In genomic region chr4:78601013-78601412, GRCh38 we compare ENCODE assay signal across 10 cellular contexts. TPM values are rescaled to one million over a fixed set of nuclear protein-coding genes. Genes with fewer than 3 reads are reported as not detected.
DNase-seq lines count a peak whose midpoint lies in the region; ATAC-seq and TF ChIP-seq lines count a peak whose summit lies in the region.
"Had no signal": no experiment of that assay in that cellular context is flagged by ENCODE, and none has a peak within 500 bp of the region (broad histone marks: within the 10 kb centered on the region; RNA-seq: fewer than 3 reads in every experiment).

No MANE protein-coding gene starts in this region.

- no peak overlapping the region for H3K27ac ChIP-seq in foreskin keratinocyte
- H3K27ac ChIP-seq in CD8-positive, alpha-beta T cell (ENCODE audit: low read depth, low read length): no peak overlapping the region

- no peaks in the 10 kb centered on the region for H3K9me3 Mint-ChIP-seq in CD8-positive, alpha-beta T cell

- peak; percentile 37 for DNase-seq in Ammon's horn (ENCODE audit: low spot score)
- peak; percentile 71 for DNase-seq in NCI-H526 treated with DMSO at 0.1 percent for 48 hours (lab: John Stamatoyannopoulos, UW)
- no peak for DNase-seq in foreskin keratinocyte
- DNase-seq in CD8-positive, alpha-beta T cell: no peak
- DNase-seq in NCI-H1105 treated with DMSO at 0.1 percent for 48 hours (lab: John Stamatoyannopoulos, UW): no peak
- DNase-seq in D341Med (ENCODE audit: low spot score): no peak
- DNase-seq: activated CD8-positive, alpha-beta memory T cell treated with anti-CD3 and anti-CD28 coated beads, Interleukin-2, amount 50 U/mL, for 48 hours; aorta had no signal

- H3K4me1 Mint-ChIP-seq in CD8-positive, alpha-beta T cell (ENCODE audit: low read depth): no peaks in the 10 kb centered on the region

- no peaks in the 10 kb centered on the region for H3K36me3 Mint-ChIP-seq in CD8-positive, alpha-beta T cell

- no peak overlapping the region for H3K4me3 Mint-ChIP-seq in CD8-positive, alpha-beta T cell

- POLR2A ChIA-PET in CD8-positive, alpha-beta T cell (lab: Charles Lee): no interaction called here

- peaks cover 10% of the 10 kb centered on the region for H3K27me3 Mint-ChIP-seq in CD8-positive, alpha-beta T cell (ENCODE audit: low read depth)

- TF ChIP-seq CTCF in foreskin keratinocyte (conservative IDR thresholded peaks at IDR 0.05): no peak
- no peak for TF ChIP-seq CTCF in CD8-positive, alpha-beta T cell (IDR thresholded peaks at IDR 0.05)

- ATAC-seq in GM19025 (IDR thresholded peaks at IDR 0.05; ENCODE audit: low read depth, unreplicated experiment) (peak; percentile 84), HG02763 (IDR thresholded peaks at IDR 0.05; ENCODE audit: unreplicated experiment) (peak; percentile 89), foreskin keratinocyte (no peak)
- ATAC-seq in CD8-positive, alpha-beta T cell: no peak

- CTCF ChIA-PET in CD8-positive, alpha-beta T cell (lab: Charles Lee): no interaction called here

- no peaks in the 10 kb centered on the region for H3K9me3 ChIP-seq in CD8-positive, alpha-beta T cell (ENCODE audit: low read length)

- H3K27me3 ChIP-seq in foreskin keratinocyte: no peaks in the 10 kb centered on the region
- no peaks in the 10 kb centered on the region for H3K27me3 ChIP-seq in CD8-positive, alpha-beta T cell (ENCODE audit: insufficient read depth, low read length)

- no peak overlapping the region for H3K27ac Mint-ChIP-seq in CD8-positive, alpha-beta T cell

- intact Hi-C loops in CD8-positive, alpha-beta T cell (cut with DNase I, micrococcal nuclease): no loop called here

- H3K36me3 ChIP-seq in CD8-positive, alpha-beta T cell (ENCODE audit: insufficient read depth, low read length): no peaks in the 10 kb centered on the region

- no peak overlapping the region for H3K4me3 ChIP-seq in CD8-positive, alpha-beta T cell (ENCODE audit: low read depth, low read length)

- no peaks in the 10 kb centered on the region for H3K4me1 ChIP-seq in foreskin keratinocyte
- H3K4me1 ChIP-seq in CD8-positive, alpha-beta T cell (ENCODE audit: insufficient read depth, low read length): no peaks in the 10 kb centered on the region

RNA-seq across cellular contexts. Expression of gene ANXA3, which starts 49.4 kb away (rescaled TPM):
- total RNA-seq in foreskin keratinocyte: 407 and 415 TPM in 2 replicates
- polyA plus RNA-seq in foreskin keratinocyte: 361 and 377 TPM in 2 replicates
- not detected for total RNA-seq in CD8-positive, alpha-beta T cell

Comparison
In these comparisons a context has a peak if more than half of its experiments do, and no peak if none do; other contexts are left out.
1. DNase-seq: peak in Ammon's horn (single experiment) and NCI-H526 treated with DMSO at 0.1 percent for 48 hours (single experiment); none in foreskin keratinocyte (0 of 2), CD8-positive, alpha-beta T cell (0 of 7), NCI-H1105 treated with DMSO at 0.1 percent for 48 hours (single experiment) and D341Med (single experiment).
2. ATAC-seq: peak in GM19025 (single experiment) and HG02763 (single experiment); none in foreskin keratinocyte (single experiment) and CD8-positive, alpha-beta T cell (single experiment).
3. RNA of gene ANXA3, which starts 49.4 kb away (total RNA-seq): 407 to 415 TPM in foreskin keratinocyte; not detected in CD8-positive, alpha-beta T cell; every median in the first group is over 100 times any median in the second.